20 cellular contexts compared by ENCODE assay signal in the genomic region with DNA sequence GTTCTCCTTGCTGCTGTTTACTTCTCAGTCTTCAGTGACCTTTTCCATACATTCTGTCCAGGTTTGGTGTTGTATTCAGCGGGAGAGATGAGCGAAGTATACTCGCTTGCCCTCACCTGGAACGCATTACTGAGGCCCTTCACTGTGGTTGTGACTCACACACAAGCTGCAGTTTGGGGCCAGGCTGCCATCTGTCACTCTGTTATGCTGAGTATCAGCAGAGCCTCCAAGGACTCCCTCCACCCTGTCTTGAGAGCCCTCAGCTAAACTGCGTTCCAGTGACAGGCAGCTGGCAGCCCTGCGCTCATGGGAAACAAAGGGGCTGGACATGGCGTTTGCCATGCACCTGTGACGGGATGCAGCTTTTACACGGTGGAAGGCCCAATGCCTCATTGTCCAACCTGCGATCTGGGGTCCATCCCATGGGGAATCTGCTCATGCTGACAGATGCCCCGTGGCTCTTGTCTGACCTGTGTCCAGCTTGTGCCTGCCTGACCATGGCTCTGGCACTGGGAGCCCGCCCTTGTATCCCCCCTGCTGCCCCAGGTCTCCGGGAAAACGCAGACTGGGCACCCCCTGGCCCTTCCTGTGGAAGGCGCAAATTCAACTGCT. TPM values are rescaled to one million over a fixed set of nuclear protein-coding genes. Genes with fewer than 3 reads are reported as not detected.
DNase-seq lines count a peak whose midpoint lies in the region; ATAC-seq lines count a peak whose summit lies in the region.
"Had no signal": no experiment of that assay in that cellular context is flagged by ENCODE, and none has a peak within 500 bp of the region (broad histone marks: within the 10 kb centered on the region; RNA-seq: fewer than 3 reads in every experiment).

No MANE protein-coding gene starts in this region.

- DNase-seq in A172 (ENCODE audit: low spot score): peak; percentile 10
- DNase-seq in DMS 273 treated with DMSO at 0.1 percent for 48 hours (lab: John Stamatoyannopoulos, UW): peak; percentile 58
- peak; percentile 31 for DNase-seq in NCI-H2107 (lab: John Stamatoyannopoulos, UW)
- DNase-seq in cerebellar cortex (ENCODE audit: low spot score): peak; percentile 84
- no peak for DNase-seq in occipital lobe (lab: John Stamatoyannopoulos, UW)
- DNase-seq: activated CD8-positive, alpha-beta T cell treated with anti-CD3 and anti-CD28 coated beads for 36 hours; amniotic stem cell; colonic mucosa; erythroblast; heart right ventricle; kidney glomerular epithelial cell; stimulated activated naive CD4-positive, alpha-beta T cell treated with Interleukin-2 at 50 U/mL for 16 hours had no signal

- ATAC-seq in HG02571 (IDR thresholded peaks at IDR 0.05; ENCODE audit: unreplicated experiment) (no peak), GM21526 (IDR thresholded peaks at IDR 0.05; ENCODE audit: low FRiP score, unreplicated experiment) (no peak), GM19351 (IDR thresholded peaks at IDR 0.05; ENCODE audit: unreplicated experiment) (no peak)
- ATAC-seq: activated CD8-positive, alpha-beta T cell treated with anti-CD3 and anti-CD28 coated beads for 36 hours; heart right ventricle had no signal

RNA-seq across cellular contexts. Expression of a gene that starts 6.5 kb away (rescaled TPM):
- total RNA-seq in A172 (2014; rRNA removed; shearing (Covaris generic)): 8.8 and 10.5 TPM in 2 replicates
- total RNA-seq in occipital lobe: 17.3 TPM

RNA-seq across cellular contexts. Expression of a gene that starts 10.7 kb away (rescaled TPM):
- total RNA-seq in A172 (2014; rRNA removed; shearing (Covaris generic)): not detected in 2 replicates
- total RNA-seq in occipital lobe: not detected
- total RNA-seq: HT-29, osteoblast, smooth muscle cell had no signal

RNA-seq across cellular contexts. Expression of a gene that starts 39.5 kb away (rescaled TPM):
- total RNA-seq in A172 (2014; rRNA removed; shearing (Covaris generic)): not detected in 2 replicates
- 0.16 TPM for total RNA-seq in occipital lobe
- total RNA-seq: activated CD8-positive, alpha-beta T cell treated with anti-CD3 and anti-CD28 coated beads for 36 hours; activated T-helper 2 cell treated with anti-CD3 and anti-CD28 coated beads, Interferon-gamma antibody, Interleukin-2, Interleukin-4, amounts not matched to agents 10 μg/mL and 5 μg/mL and 100 μg/mL, durations not matched to agents 14 hours and 24 hours and 36 hours; colonic mucosa; HT-29; ureter had no signal
